Comparison of ENCODE assay signal across 1 cellular context in genomic region chr4:123415977-123416376, GRCh38.
TF ChIP-seq lines count a peak whose summit lies in the region.

No MANE protein-coding gene starts in this region.

TF ChIP-seq in HepG2, 621 proteins besides CTCF, POLR2A, EP300 and RAD21 (continued from another document and continues in another):
- TF ChIP-seq ZNF710 (CRISPR knock-in tag; IDR thresholded peaks at IDR 0.05; ENCODE audit: borderline replicate concordance) (0 out of 2 replicates have a peak, but pooled peaks have one; percentile 26), SOX6 (IDR thresholded peaks at IDR 0.05) (no peak), SOX6 (CRISPR knock-in tag; IDR thresholded peaks at IDR 0.05) (peak; percentile 85), ZNF574 (CRISPR knock-in tag; IDR thresholded peaks at IDR 0.05) (peak; percentile 30; the same call in 1 of the 2 replicates), NRL (CRISPR knock-in tag; IDR thresholded peaks at IDR 0.05; ENCODE audit: borderline replicate concordance) (no peak), IRF1 (CRISPR knock-in tag; IDR thresholded peaks at IDR 0.05; ENCODE audit: low read depth) (no peak), ZC3H4 (CRISPR knock-in tag; IDR thresholded peaks at IDR 0.05; ENCODE audit: borderline replicate concordance) (no peak), ZNF3 (CRISPR knock-in tag; IDR thresholded peaks at IDR 0.05) (no peak), NFE2 (CRISPR knock-in tag; IDR thresholded peaks at IDR 0.05) (no peak), ZNF207 (IDR thresholded peaks at IDR 0.05; ENCODE audit: borderline replicate concordance) (no peak), ZNF629 (CRISPR knock-in tag; conservative IDR thresholded peaks at IDR 0.05) (no peak), ZNF460 (CRISPR knock-in tag; IDR thresholded peaks at IDR 0.05; ENCODE audit: borderline replicate concordance) (no peak), ZNF329 (CRISPR knock-in tag; IDR thresholded peaks at IDR 0.05; ENCODE audit: low read depth) (no peak), ZKSCAN8 (CRISPR knock-in tag; IDR thresholded peaks at IDR 0.05; ENCODE audit: borderline replicate concordance) (peak; percentile 75; the same call in 1 of the 2 replicates), ZEB1 (IDR thresholded peaks at IDR 0.05; ENCODE audit: insufficient replicate concordance, low read depth) (no peak), NR3C1 (CRISPR knock-in tag; IDR thresholded peaks at IDR 0.05) (no peak), ZNF431 (CRISPR knock-in tag; IDR thresholded peaks at IDR 0.05; ENCODE audit: borderline replicate concordance, low read depth) (no peak), SRF (IDR thresholded peaks at IDR 0.05; ENCODE audit: low read depth, low read length) (no peak), HMG20A (CRISPR knock-in tag; IDR thresholded peaks at IDR 0.05; ENCODE audit: borderline replicate concordance) (peak; percentile 84; the same call in 1 of the 2 replicates), KLF12 (CRISPR knock-in tag; IDR thresholded peaks at IDR 0.05; ENCODE audit: borderline replicate concordance) (no peak), IKZF5 (CRISPR knock-in tag; IDR thresholded peaks at IDR 0.05) (0 out of 2 replicates have a peak, but pooled peaks have one; percentile 73), WIZ (CRISPR knock-in tag; IDR thresholded peaks at IDR 0.05) (no peak), ZSCAN12 (CRISPR knock-in tag; IDR thresholded peaks at IDR 0.05) (no peak), RERE (CRISPR knock-in tag; IDR thresholded peaks at IDR 0.05; ENCODE audit: low read depth) (peak; percentile 81; the same call in 1 of the 2 replicates), AHDC1 (CRISPR knock-in tag; IDR thresholded peaks at IDR 0.05; ENCODE audit: borderline replicate concordance) (no peak), TEAD3 (CRISPR knock-in tag; optimal IDR thresholded peaks at IDR 0.05; ENCODE audit: borderline replicate concordance) (peak; percentile 74), ZBTB4 (CRISPR knock-in tag; IDR thresholded peaks at IDR 0.05; ENCODE audit: borderline replicate concordance) (no peak), ZNF30 (CRISPR knock-in tag; IDR thresholded peaks at IDR 0.05) (no peak), PAXIP1 (CRISPR knock-in tag; conservative IDR thresholded peaks at IDR 0.05) (peak; percentile 67), NR2F1 (CRISPR knock-in tag; IDR thresholded peaks at IDR 0.05) (peak; percentile 36 to 55; a peak in 3 of 4 replicates)
